ENCODE assay signal across 7 cellular contexts in the genomic region with DNA sequence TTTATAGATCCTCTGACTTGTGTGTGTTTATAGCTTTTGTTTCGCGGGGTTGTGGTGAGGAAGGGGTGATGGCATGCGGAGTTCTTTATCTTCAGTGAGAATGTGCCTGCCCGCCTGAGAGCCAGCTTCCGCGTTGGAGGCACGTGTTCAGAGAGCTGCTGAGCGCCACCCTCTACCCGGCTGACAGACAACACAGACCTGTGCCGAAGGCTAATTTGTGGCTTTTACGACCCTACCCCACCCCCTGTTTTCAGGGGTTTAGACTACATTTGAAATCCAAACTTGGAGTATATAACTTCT. TPM values are rescaled to one million over a fixed set of nuclear protein-coding genes. Genes with fewer than 3 reads are reported as not detected.
DNase-seq lines count a peak whose midpoint lies in the region; ATAC-seq and TF ChIP-seq lines count a peak whose summit lies in the region.

No MANE protein-coding gene starts in this region.

- H3K9me3 Mint-ChIP-seq in activated T-cell treated with anti-CD3 and anti-CD28 coated beads, Interleukin-2, amount 50 U/mL, for 4 hours = no peaks in the 10 kb centered on the region
- no peaks in the 10 kb centered on the region for H3K9me3 Mint-ChIP-seq in naive thymus-derived CD8-positive, alpha-beta T cell

- H3K36me3 ChIP-seq in uterus = no peaks in the 10 kb centered on the region

- no peaks in the 10 kb centered on the region for H3K27me3 Mint-ChIP-seq in activated T-cell treated with anti-CD3 and anti-CD28 coated beads, Interleukin-2, amount 50 U/mL, for 4 hours (ENCODE audit: low read depth)
- H3K27me3 Mint-ChIP-seq in naive thymus-derived CD8-positive, alpha-beta T cell = no peaks in the 10 kb centered on the region

- intact Hi-C loops in uterus (cut with DNase I; ENCODE audit: low total_unique reads) = no loop called here

- POLR2A ChIA-PET in naive thymus-derived CD8-positive, alpha-beta T cell (lab: Charles Lee) = interaction anchor here (0.7 to 3.0 kb wide), 11 partner anchors 9 to 249 kb away, joined by 3 to 16 read pairs (median 11); partner anchors contain the start of genes CD2 and TTF2

- DNase-seq in T-helper 2 cell (peak; percentile 32 to 89 (median 49)), anterior cingulate cortex (lab: John Stamatoyannopoulos, UW) (no peak), NCI-H1694 treated with DMSO at 0.1 percent for 48 hours (lab: John Stamatoyannopoulos, UW) (no peak), uterus (no peak)
- peak; percentile 76 for DNase-seq in activated T-cell treated with anti-CD3 and anti-CD28 coated beads, Interleukin-2, amount 50 U/mL, for 4 hours
- DNase-seq in naive thymus-derived CD8-positive, alpha-beta T cell = peak; percentile 50 to 85 (median 76)
- DNase-seq in stimulated activated naive CD8-positive, alpha-beta T cell treated with anti-CD3 and anti-CD28 coated beads, Interleukin-15, Interleukin-2, amounts not matched to agents 100 U/mL and 50 U/mL, for 24 hours = peak; percentile 65

- peaks cover 41% of the 10 kb centered on the region for H3K4me1 Mint-ChIP-seq in activated T-cell treated with anti-CD3 and anti-CD28 coated beads, Interleukin-2, amount 50 U/mL, for 4 hours (ENCODE audit: low read depth)
- peaks cover 32 to 77% (median 62%) of the 10 kb centered on the region in 4 donors for H3K4me1 Mint-ChIP-seq in naive thymus-derived CD8-positive, alpha-beta T cell

- H3K4me1 ChIP-seq in uterus = no peaks in the 10 kb centered on the region

- H3K9me3 ChIP-seq in uterus = no peaks in the 10 kb centered on the region

- no peak for TF ChIP-seq CTCF in uterus (IDR thresholded peaks at IDR 0.05)

- H3K27me3 ChIP-seq in uterus = no peaks in the 10 kb centered on the region

- no peaks in the 10 kb centered on the region for H3K36me3 Mint-ChIP-seq in activated T-cell treated with anti-CD3 and anti-CD28 coated beads, Interleukin-2, amount 50 U/mL, for 4 hours (ENCODE audit: insufficient read depth)
- H3K36me3 Mint-ChIP-seq in naive thymus-derived CD8-positive, alpha-beta T cell = no peaks in the 10 kb centered on the region

- ATAC-seq in activated T-cell treated with anti-CD3 and anti-CD28 coated beads, Interleukin-2, amount 50 U/mL, for 4 hours = peak; percentile 80 to 87
- ATAC-seq in naive thymus-derived CD8-positive, alpha-beta T cell = peak; percentile 95 to 96
- peak; percentile 59 for ATAC-seq in stimulated activated naive CD8-positive, alpha-beta T cell treated with anti-CD3 and anti-CD28 coated beads, Interleukin-15, Interleukin-2, amounts not matched to agents 100 U/mL and 50 U/mL, for 24 hours

- no peak overlapping the region for H3K4me3 ChIP-seq in uterus

- H3K4me3 Mint-ChIP-seq in activated T-cell treated with anti-CD3 and anti-CD28 coated beads, Interleukin-2, amount 50 U/mL, for 4 hours = peak overlapping the region; percentile 81
- H3K4me3 Mint-ChIP-seq in naive thymus-derived CD8-positive, alpha-beta T cell = peak overlapping the region; percentile 79 to 89 (median 83)

- H3K27ac Mint-ChIP-seq in naive thymus-derived CD8-positive, alpha-beta T cell = peak overlapping the region; percentile 93 to 99 (median 98)

- no peak overlapping the region for H3K27ac ChIP-seq in uterus

- no peak for TF ChIP-seq POLR2A in uterus (IDR thresholded peaks at IDR 0.05)

RNA-seq across cellular contexts. Expression of gene CD101, which starts 14.4 kb away (rescaled TPM):
- 1 to 10 TPM in 2 of 3 donors, under 1 TPM in 1; 0.65 to 1.2 (median 1.2) TPM for total RNA-seq in activated T-cell treated with anti-CD3 and anti-CD28 coated beads, Interleukin-2, amount 50 U/mL, for 4 hours
- not detected for total RNA-seq in naive thymus-derived CD8-positive, alpha-beta T cell
- 10 to 100 TPM; 28.4 to 39.2 (median 37.0) TPM for polyA plus RNA-seq in naive thymus-derived CD8-positive, alpha-beta T cell
- 1 to 10 TPM in 3 of 4 donors, not detected in 1; 2.1 to 4.1 (median 2.6) TPM for total RNA-seq in uterus

Comparison
In these comparisons a context has a peak if more than half of its experiments do, and no peak if none do; other contexts are left out.
1. DNase-seq: peak in T-helper 2 cell (5 of 5), activated T-cell treated with anti-CD3 and anti-CD28 coated beads, Interleukin-2, amount 50 U/mL, for 4 hours (single experiment), naive thymus-derived CD8-positive, alpha-beta T cell (10 of 10) and stimulated activated naive CD8-positive, alpha-beta T cell treated with anti-CD3 and anti-CD28 coated beads, Interleukin-15, Interleukin-2, amounts not matched to agents 100 U/mL and 50 U/mL, for 24 hours (single experiment); none in anterior cingulate cortex (0 of 58), NCI-H1694 treated with DMSO at 0.1 percent for 48 hours (single experiment) and uterus (0 of 2).
2. Peak in every context shown above with its lines, with median percentiles within 50 percentile points of each other: ATAC-seq.